Comparison of ENCODE assay signal across 8 cellular contexts in the genomic region with DNA sequence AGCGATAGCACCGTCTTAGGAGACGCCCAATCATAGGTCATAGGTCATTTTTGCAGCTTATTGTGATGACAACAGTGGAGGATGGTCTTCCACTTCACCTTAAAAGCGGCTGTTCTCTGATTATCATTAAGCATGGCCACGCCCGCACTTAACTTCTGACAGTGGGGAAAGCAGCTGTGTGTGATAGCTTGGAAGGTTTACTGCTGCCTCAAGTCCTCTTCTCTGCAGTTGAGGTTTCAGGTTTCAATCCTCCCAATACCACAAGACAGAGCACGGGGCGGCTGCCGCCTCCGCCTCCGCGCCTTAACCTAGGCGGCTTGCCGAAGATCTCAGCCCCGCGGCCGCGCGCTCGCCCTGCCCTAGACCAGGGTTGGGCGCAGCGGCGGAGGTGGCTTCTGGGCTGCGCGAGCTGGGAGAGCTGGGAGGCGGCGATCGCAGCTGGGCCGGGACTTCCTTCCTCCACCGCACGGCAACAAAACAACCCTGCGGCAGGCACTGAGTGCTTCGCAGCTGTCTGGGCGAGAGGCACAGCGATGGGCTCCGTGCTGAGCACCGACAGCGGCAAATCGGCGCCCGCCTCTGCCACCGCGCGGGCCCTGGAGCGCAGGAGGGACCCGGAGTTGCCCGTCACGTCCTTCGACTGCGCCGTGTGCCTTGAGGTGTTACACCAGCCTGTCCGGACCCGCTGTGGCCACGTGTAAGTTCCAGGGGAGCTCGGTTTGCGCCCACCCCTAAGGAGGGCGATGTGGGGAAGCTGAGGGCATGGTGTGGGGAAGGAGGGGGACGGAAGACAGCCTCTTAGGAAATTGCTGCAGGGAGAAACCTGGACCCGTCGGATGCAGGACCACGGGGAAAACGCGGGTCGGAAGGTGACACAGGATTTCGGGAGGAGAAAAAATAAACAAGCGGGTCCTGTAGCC. TPM values are rescaled to one million over a fixed set of nuclear protein-coding genes. Genes with fewer than 3 reads are reported as not detected.
DNase-seq lines count a peak whose midpoint lies in the region; TF ChIP-seq lines count a peak whose summit lies in the region.

A gene (plus strand): TSS at position 495 of the 920 bp plus-strand sequence. CDS start 39 bp downstream, at position 534.

- peak within 1 kb of the TSS; percentile 93 for H2AFZ ChIP-seq in parathyroid adenoma

- peak in 1 of 2 donors; percentile 72 for TF ChIP-seq EP300 in tibial nerve (IDR thresholded peaks at IDR 0.05)

- H3K27ac Mint-ChIP-seq in activated naive CD8-positive, alpha-beta T cell, result peak within 1 kb of the TSS; percentile 98

- H3K9me3 Mint-ChIP-seq in activated naive CD8-positive, alpha-beta T cell (ENCODE audit: low read depth), result no peaks in the 10 kb centered on the region

- H3K36me3 ChIP-seq in GM06990 (ENCODE audit: control insufficient read depth, insufficient read depth, low read length), result no peaks in the 10 kb centered on the region
- H3K36me3 ChIP-seq in parathyroid adenoma (ENCODE audit: control insufficient read depth, insufficient read depth, low read length), result no peaks in the 10 kb centered on the region
- no peaks in the 10 kb centered on the region for H3K36me3 ChIP-seq in tibial nerve

- H3K79me2 ChIP-seq in parathyroid adenoma, result no peaks in the 10 kb centered on the region

- POLR2A ChIA-PET in HEK293T (lab: Yijun Ruan, JAX), result interaction anchor here (0.6 to 5.8 kb wide), 30 partner anchors 8 to 755 kb away, joined by 3 to 82 read pairs (median 4); a partner anchor contains a TSS

- H3K4me1 ChIP-seq in parathyroid adenoma (no peaks in the 10 kb centered on the region), tibial nerve (peaks cover 0 to 43% (median 3%) of the 10 kb centered on the region in 4 donors)

- H3K27ac ChIP-seq in parathyroid adenoma, result peak within 1 kb of the TSS; percentile 81
- H3K27ac ChIP-seq in tibial nerve, result peak within 1 kb of the TSS; percentile 69 to 90 (median 76)

- CTCF ChIA-PET in HEK293T (lab: Yijun Ruan, JAX), result interaction anchor here (0.6 to 1.4 kb wide), 4 partner anchors 10 to 89 kb away, joined by 3 to 6 read pairs (median 4); no protein-coding TSS in a partner anchor

- peak within 1 kb of the TSS; percentile 98 for H3K4me3 Mint-ChIP-seq in activated naive CD8-positive, alpha-beta T cell

- peak in 1 of 2 donors; percentile 45 for TF ChIP-seq POLR2A in tibial nerve (IDR thresholded peaks at IDR 0.05)

- no peaks in the 10 kb centered on the region for H3K9me3 ChIP-seq in parathyroid adenoma (ENCODE audit: control insufficient read depth, low read length)
- H3K9me3 ChIP-seq in tibial nerve, result no peaks in the 10 kb centered on the region

- peaks cover 2% of the 10 kb centered on the region for H3K36me3 Mint-ChIP-seq in activated naive CD8-positive, alpha-beta T cell

- H3K4me2 ChIP-seq in parathyroid adenoma (ENCODE audit: low read length), result peak within 1 kb of the TSS; percentile 98

- H3K4me3 ChIP-seq in GM06990 (replicated peaks; ENCODE audit: low read depth, low read length) (peak within 1 kb of the TSS; percentile 73), parathyroid adenoma (ENCODE audit: low read depth, low read length) (peak within 1 kb of the TSS; percentile 70), tibial nerve (peak within 1 kb of the TSS; percentile 47 to 75 (median 56))

- H3K27me3 ChIP-seq in GM06990 (replicated peaks; ENCODE audit: control insufficient read depth, insufficient read depth, low read length) (no peaks in the 10 kb centered on the region), parathyroid adenoma (ENCODE audit: control insufficient read depth, insufficient read depth, low read length) (no peaks in the 10 kb centered on the region), tibial nerve (no peaks in the 10 kb centered on the region)

- peaks cover 55% of the 10 kb centered on the region for H3K4me1 Mint-ChIP-seq in activated naive CD8-positive, alpha-beta T cell (ENCODE audit: low read depth)

- intact Hi-C loops in cardiac septum (cut with DNase I), result loop anchor here (1.0 to 2.0 kb wide), 2 partner anchors 67 to 74 kb away; no protein-coding TSS in a partner anchor

- TF ChIP-seq CTCF in GM06990 (IDR thresholded peaks at IDR 0.05; ENCODE audit: insufficient read depth, low read length, poor library complexity, severe bottlenecking) (peak; percentile 7), parathyroid adenoma (IDR thresholded peaks at IDR 0.05) (peak; percentile 11), tibial nerve (IDR thresholded peaks at IDR 0.05) (no peak)

- DNase-seq in GM06990 (ENCODE audit: extremely low read depth, insufficient read length), result peak; percentile 94
- peak; percentile 96 for DNase-seq in HEK293T (ENCODE audit: extremely low spot score)
- DNase-seq in MV-4-11 (lab: John Stamatoyannopoulos, UW), result peak; percentile 79
- peak; percentile 66 for DNase-seq in SKM-1 treated with dmso at 0.1 percent for 144 hours (lab: John Stamatoyannopoulos, UW; ENCODE audit: unreplicated experiment)
- DNase-seq in cardiac septum (ENCODE audit: low spot score), result peak; percentile 94
- peak; percentile 46 to 58 for DNase-seq in tibial nerve (ENCODE audit: low spot score in 2 of 2)

- peak within 1 kb of the TSS; percentile 8 for H3K9ac ChIP-seq in parathyroid adenoma

- 1 to 2% methylated on average over 32 to 53 of the region's 66 CpGs for WGBS in tibial nerve, 2 donors

- no peaks in the 10 kb centered on the region for H3K27me3 Mint-ChIP-seq in activated naive CD8-positive, alpha-beta T cell

TF ChIP-seq in HEK293T, 16 proteins besides CTCF, POLR2A, EP300 and RAD21:
- TF ChIP-seq HDGF (IDR thresholded peaks at IDR 0.05; ENCODE audit: borderline replicate concordance), result 0 out of 2 replicates have a peak, but pooled peaks have one; percentile 55
- TF ChIP-seq, protein P1, sequence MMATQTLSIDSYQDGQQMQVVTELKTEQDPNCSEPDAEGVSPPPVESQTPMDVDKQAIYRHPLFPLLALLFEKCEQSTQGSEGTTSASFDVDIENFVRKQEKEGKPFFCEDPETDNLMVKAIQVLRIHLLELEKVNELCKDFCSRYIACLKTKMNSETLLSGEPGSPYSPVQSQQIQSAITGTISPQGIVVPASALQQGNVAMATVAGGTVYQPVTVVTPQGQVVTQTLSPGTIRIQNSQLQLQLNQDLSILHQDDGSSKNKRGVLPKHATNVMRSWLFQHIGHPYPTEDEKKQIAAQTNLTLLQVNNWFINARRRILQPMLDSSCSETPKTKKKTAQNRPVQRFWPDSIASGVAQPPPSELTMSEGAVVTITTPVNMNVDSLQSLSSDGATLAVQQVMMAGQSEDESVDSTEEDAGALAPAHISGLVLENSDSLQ (IDR thresholded peaks at IDR 0.05), result no peak
- peak; percentile 19; the same call in 1 of the 2 replicates for TF ChIP-seq ELF4 (IDR thresholded peaks at IDR 0.05)
- TF ChIP-seq CTBP1 (IDR thresholded peaks at IDR 0.05; ENCODE audit: borderline replicate concordance), result peak; percentile 79
- 0 out of 2 replicates have a peak, but pooled peaks have one; percentile 8 for TF ChIP-seq LEF1 (IDR thresholded peaks at IDR 0.05; ENCODE audit: borderline replicate concordance)
- TF ChIP-seq FOXA1 (IDR thresholded peaks at IDR 0.05), result no peak
- no peak for TF ChIP-seq FOXM1 (IDR thresholded peaks at IDR 0.05; ENCODE audit: borderline replicate concordance)
- peak; percentile 98 for TF ChIP-seq L3MBTL2 (conservative IDR thresholded peaks at IDR 0.05)

RNA-seq across cellular contexts. Expression of the gene that starts here (rescaled TPM):
- total RNA-seq in cardiac septum (1.5 TPM), tibial nerve (10 to 100 TPM in 1 of 4 donors, 1 to 10 TPM in 3; 6.9 to 12.0 (median 7.2) TPM)

Comparison
In these comparisons a context has a peak if more than half of its experiments do, and no peak if none do; other contexts are left out.
1. Peak in every context shown above with its lines: DNase-seq, H3K4me3 ChIP-seq and H3K27ac ChIP-seq.
2. CTCF ChIP-seq: peak in GM06990 (single experiment) and parathyroid adenoma (single experiment); none in tibial nerve (0 of 5).